ENCODE assay signal across 10 cellular contexts in the genomic region with DNA sequence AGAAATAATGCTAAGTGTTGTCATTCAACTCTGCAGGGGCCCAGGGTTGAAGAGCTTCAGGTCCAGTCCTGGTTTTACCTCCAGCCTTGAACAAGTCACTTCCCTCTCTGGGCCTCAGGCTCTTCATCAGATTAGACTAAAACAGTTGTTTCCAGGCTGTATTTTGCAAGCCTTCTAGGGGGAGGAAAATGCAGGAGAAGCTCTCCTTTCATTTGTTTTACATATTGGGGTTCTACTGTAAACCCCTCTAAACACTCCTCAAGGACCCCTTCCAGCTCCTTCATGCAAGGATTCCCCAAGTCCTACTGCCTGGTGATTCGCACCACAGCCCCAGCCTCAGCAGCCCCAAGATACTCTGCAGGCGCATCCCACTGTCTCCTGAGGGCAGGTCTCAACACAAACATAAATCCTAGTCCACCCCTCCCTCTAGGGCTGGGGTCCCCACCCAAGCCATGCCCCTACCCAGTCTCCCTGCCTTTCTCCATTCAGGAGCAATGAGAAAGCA. TPM values are rescaled to one million over a fixed set of nuclear protein-coding genes. Genes with fewer than 3 reads are reported as not detected.
DNase-seq lines count a peak whose midpoint lies in the region; ATAC-seq, FAIRE-seq and TF ChIP-seq lines count a peak whose summit lies in the region.
"Had no signal": no experiment of that assay in that cellular context is flagged by ENCODE, and none has a peak within 500 bp of the region (broad histone marks: within the 10 kb centered on the region; RNA-seq: fewer than 3 reads in every experiment).

No MANE protein-coding gene starts in this region.

- H3K9me1 ChIP-seq in endothelial cell of umbilical vein (replicated peaks; ENCODE audit: control insufficient read depth, extremely low read depth, insufficient read depth, low read length), result no peaks in the 10 kb centered on the region

- FAIRE-seq in GM12891 (lab: Jason Lieb, UNC) (no peak), endothelial cell of umbilical vein (lab: Jason Lieb, UNC) (no peak)

- H3K4me3 ChIP-seq in endothelial cell of umbilical vein (replicated peaks in 1 of 3; ENCODE audit: insufficient read depth in 1 of 3, low read depth in 1 of 3, low read length in 3 of 3) (no peak overlapping the region), tibial artery (no peak overlapping the region)

- no peaks in the 10 kb centered on the region for H4K20me1 ChIP-seq in endothelial cell of umbilical vein (replicated peaks; ENCODE audit: control insufficient read depth, extremely low read depth, insufficient read depth, low read length)

- H3K4me1 ChIP-seq in endothelial cell of umbilical vein (ENCODE audit: control insufficient read depth, extremely low read depth, insufficient read depth, low read length) (no peaks in the 10 kb centered on the region), tibial artery (no peaks in the 10 kb centered on the region)

- H3K36me3 ChIP-seq in endothelial cell of umbilical vein (ENCODE audit: control insufficient read depth in 2 of 2, extremely low read depth in 1 of 2, insufficient read depth in 2 of 2, low read length in 2 of 2) (no peaks in the 10 kb centered on the region), tibial artery (no peaks in the 10 kb centered on the region)

- H3K9me3 Mint-ChIP-seq in osteocyte (ENCODE audit: unreplicated experiment), result no peaks in the 10 kb centered on the region
- H3K9me3 Mint-ChIP-seq: stimulated activated effector memory CD8-positive, alpha-beta T cell treated with anti-CD3 and anti-CD28 coated beads, Interleukin-12 subunit alpha, Interleukin-12 subunit beta, amount 100 ng/mL, for 72 hours had no signal

- no peak overlapping the region for H3K4me3 Mint-ChIP-seq in osteocyte (ENCODE audit: unreplicated experiment)
- H3K4me3 Mint-ChIP-seq: stimulated activated effector memory CD8-positive, alpha-beta T cell treated with anti-CD3 and anti-CD28 coated beads, Interleukin-12 subunit alpha, Interleukin-12 subunit beta, amount 100 ng/mL, for 72 hours had no signal

- H2AFZ ChIP-seq in endothelial cell of umbilical vein (ENCODE audit: low read depth, low read length), result no peak overlapping the region

- peaks cover 3% of the 10 kb centered on the region for H3K4me1 Mint-ChIP-seq in osteocyte (ENCODE audit: unreplicated experiment)
- H3K4me1 Mint-ChIP-seq: stimulated activated effector memory CD8-positive, alpha-beta T cell treated with anti-CD3 and anti-CD28 coated beads, Interleukin-12 subunit alpha, Interleukin-12 subunit beta, amount 100 ng/mL, for 72 hours had no signal

- intact Hi-C loops in endothelial cell of umbilical vein (cut with micrococcal nuclease), result no loop called here
- intact Hi-C loops in tibial artery (cut with DNase I; ENCODE audit: low total_unique reads), result no loop called here

- TF ChIP-seq POLR2A in GM12891 (IDR thresholded peaks at IDR 0.05; ENCODE audit: low read depth, low read length) (no peak), endothelial cell of umbilical vein (IDR thresholded peaks at IDR 0.05; ENCODE audit: low read depth, low read length) (no peak)

- no peak for DNase-seq in GM12891 (ENCODE audit: insufficient read length, low spot score)
- peak; percentile 59 for DNase-seq in NCI-H82 (lab: John Stamatoyannopoulos, UW)
- peak; percentile 5 for DNase-seq in endothelial cell of umbilical vein (ENCODE audit: low read depth, low spot score)
- DNase-seq in osteocyte (ENCODE audit: extremely low spot score, unreplicated experiment), result peak; percentile 56
- no peak for DNase-seq in GM20000 (ENCODE audit: low spot score)
- DNase-seq in cerebellum (ENCODE audit: low spot score), result no peak
- DNase-seq in tibial artery, result no peak
- DNase-seq: NCI-H1694 had no signal

- dilution Hi-C loops in endothelial cell of umbilical vein (cut with MboI; ENCODE audit: extremely low pct_ligation_motif_present, low sequenced_read_pairs), result no loop called here

- no peak for ATAC-seq in GM19328 (IDR thresholded peaks at IDR 0.05; ENCODE audit: unreplicated experiment)
- ATAC-seq: stimulated activated effector memory CD8-positive, alpha-beta T cell treated with anti-CD3 and anti-CD28 coated beads, Interleukin-12 subunit alpha, Interleukin-12 subunit beta, amount 100 ng/mL, for 72 hours had no signal

- H3K9me3 ChIP-seq in endothelial cell of umbilical vein (replicated peaks; ENCODE audit: control insufficient read depth, insufficient read depth, low read length), result no peaks in the 10 kb centered on the region
- no peaks in the 10 kb centered on the region for H3K9me3 ChIP-seq in tibial artery

- no peaks in the 10 kb centered on the region for H3K36me3 Mint-ChIP-seq in osteocyte (ENCODE audit: unreplicated experiment)
- H3K36me3 Mint-ChIP-seq: stimulated activated effector memory CD8-positive, alpha-beta T cell treated with anti-CD3 and anti-CD28 coated beads, Interleukin-12 subunit alpha, Interleukin-12 subunit beta, amount 100 ng/mL, for 72 hours had no signal

- H3K27me3 Mint-ChIP-seq in osteocyte (ENCODE audit: unreplicated experiment), result peaks cover 33% of the 10 kb centered on the region

- H3K27ac ChIP-seq in endothelial cell of umbilical vein (ENCODE audit: insufficient read depth, low read depth, low read length), result no peak overlapping the region
- no peak overlapping the region for H3K27ac ChIP-seq in tibial artery

- no peaks in the 10 kb centered on the region for H3K79me2 ChIP-seq in endothelial cell of umbilical vein (ENCODE audit: control insufficient read depth, insufficient read depth, low read length)

- no peak overlapping the region for H3K27ac Mint-ChIP-seq in osteocyte (ENCODE audit: unreplicated experiment)

- TF ChIP-seq CTCF in endothelial cell of umbilical vein (IDR thresholded peaks at IDR 0.05; ENCODE audit: extremely low read depth in 1 of 2, insufficient read depth in 1 of 2, low read depth in 1 of 2, low read length in 2 of 2) (no peak), osteocyte (IDR thresholded peaks at IDR 0.05) (no peak), GM20000 (IDR thresholded peaks at IDR 0.05; ENCODE audit: extremely low read depth, missing control alignments) (no peak), tibial artery (IDR thresholded peaks at IDR 0.05) (no peak)

- CTCF ChIA-PET in endothelial cell of umbilical vein (lab: Charles Lee), result interaction anchor here (1.6 kb wide), 2 partner anchors 55 to 70 kb away, joined by 5 to 7 read pairs; no protein-coding TSS in a partner anchor

- H3K4me2 ChIP-seq in endothelial cell of umbilical vein (ENCODE audit: insufficient read depth, low read length), result no peak overlapping the region

- no TSS peak for BruUV-seq in endothelial cell of umbilical vein (replicated peaks; lab: Mats Ljungman, UMichigan)

- H3K9ac ChIP-seq in endothelial cell of umbilical vein (replicated peaks; ENCODE audit: extremely low read depth, insufficient read depth, low read length), result no peak overlapping the region

- POLR2A ChIA-PET in endothelial cell of umbilical vein (lab: Charles Lee), result no interaction called here

- H3K27me3 ChIP-seq in endothelial cell of umbilical vein (ENCODE audit: control insufficient read depth in 2 of 2, insufficient read depth in 2 of 2, low read length in 2 of 2) (peaks cover 3 to 4% of the 10 kb centered on the region in 2 experiments), tibial artery (no peaks in the 10 kb centered on the region)

TF ChIP-seq in GM12891, 5 proteins besides CTCF, POLR2A, EP300 and RAD21:
- peak; percentile 49; the same call in 1 of the 2 replicates for TF ChIP-seq SPI1 (IDR thresholded peaks at IDR 0.05; ENCODE audit: low read depth, low read length)
- TF ChIP-seq POLR2AphosphoS5 (IDR thresholded peaks at IDR 0.05; ENCODE audit: low read depth, low read length), result no peak
- no peak for TF ChIP-seq PAX5 (IDR thresholded peaks at IDR 0.05; ENCODE audit: insufficient read depth, low read length, severe bottlenecking)

TF ChIP-seq in endothelial cell of umbilical vein, 7 proteins besides CTCF, POLR2A, EP300 and RAD21:
- TF ChIP-seq, protein P1, sequence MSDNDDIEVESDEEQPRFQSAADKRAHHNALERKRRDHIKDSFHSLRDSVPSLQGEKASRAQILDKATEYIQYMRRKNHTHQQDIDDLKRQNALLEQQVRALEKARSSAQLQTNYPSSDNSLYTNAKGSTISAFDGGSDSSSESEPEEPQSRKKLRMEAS (IDR thresholded peaks at IDR 0.05; ENCODE audit: insufficient read depth, insufficient read length), result no peak
- no peak for TF ChIP-seq POLR2AphosphoS5 (IDR thresholded peaks at IDR 0.05; ENCODE audit: insufficient read depth, low read depth, low read length)
- no peak for TF ChIP-seq GATA2 (IDR thresholded peaks at IDR 0.05; ENCODE audit: insufficient read depth, insufficient read length, low read depth, low read length)
- TF ChIP-seq EZH2 (IDR thresholded peaks at IDR 0.05; ENCODE audit: borderline replicate concordance, low read depth, low read length, severe bottlenecking), result no peak
- no peak for TF ChIP-seq FOS (IDR thresholded peaks at IDR 0.05; ENCODE audit: borderline replicate concordance, insufficient read depth, low read length)
- no peak for TF ChIP-seq JUN (IDR thresholded peaks at IDR 0.05; ENCODE audit: borderline replicate concordance, insufficient read depth, insufficient read length, low read depth)
- no peak for TF ChIP-seq MYC (IDR thresholded peaks at IDR 0.05; ENCODE audit: low read depth, low read length)

RNA-seq across cellular contexts. Expression of a gene that starts 2.7 kb away (rescaled TPM):
- polyA plus RNA-seq in GM12891 (2012; ENCODE audit: low read depth, missing spikeins), result not detected
- total RNA-seq in endothelial cell of umbilical vein, result not detected in 2 replicates
- polyA plus RNA-seq in endothelial cell of umbilical vein, result not detected in 2 replicates
- not detected in 2 replicates for polyA plus RNA-seq in endothelial cell of umbilical vein (2011; cell fraction: cytosol; rRNA removed)
- polyA plus RNA-seq in endothelial cell of umbilical vein (2011; cell fraction: nucleus; rRNA removed), result not detected in 2 replicates
- not detected in 2 replicates for polyA plus RNA-seq in endothelial cell of umbilical vein (2012)
- polyA minus RNA-seq in endothelial cell of umbilical vein, result not detected in 2 replicates
- not detected for polyA minus RNA-seq in endothelial cell of umbilical vein (2011; cell fraction: cytosol; rRNA and poly(A)+ RNA removed)
- polyA minus RNA-seq in endothelial cell of umbilical vein (2011; cell fraction: nucleus; rRNA and poly(A)+ RNA removed), result not detected in 2 replicates
- total RNA-seq in osteocyte, result not detected in 2 replicates
- total RNA-seq in cerebellum, result 0.18 TPM

RNA-seq across cellular contexts. Expression of a gene that starts 25.9 kb away (rescaled TPM):
- 0.04 TPM for polyA plus RNA-seq in GM12891 (2012; ENCODE audit: low read depth, missing spikeins)
- 0.09 and 0.29 TPM in 2 replicates for total RNA-seq in endothelial cell of umbilical vein
- polyA plus RNA-seq in endothelial cell of umbilical vein, result 0.08 and 0.13 TPM in 2 replicates
- 0.06 TPM in 1 of 2 replicates, not detected in the other for polyA plus RNA-seq in endothelial cell of umbilical vein (2011; cell fraction: cytosol; rRNA removed)
- polyA plus RNA-seq in endothelial cell of umbilical vein (2011; cell fraction: nucleus; rRNA removed), result 0.66 and 0.98 TPM in 2 replicates
- polyA plus RNA-seq in endothelial cell of umbilical vein (2012), result 0.09 TPM in 1 of 2 replicates, not detected in the other
- polyA minus RNA-seq in endothelial cell of umbilical vein, result 0.15 and 0.29 TPM in 2 replicates
- polyA minus RNA-seq in endothelial cell of umbilical vein (2011; cell fraction: cytosol; rRNA and poly(A)+ RNA removed), result not detected
- 0.19 and 0.63 TPM in 2 replicates for polyA minus RNA-seq in endothelial cell of umbilical vein (2011; cell fraction: nucleus; rRNA and poly(A)+ RNA removed)
- 0.16 and 0.27 TPM in 2 replicates for total RNA-seq in osteocyte
- 1.1 TPM for total RNA-seq in cerebellum

Comparison
In these comparisons a context has a peak if more than half of its experiments do, and no peak if none do; other contexts are left out.
1. DNase-seq: peak in NCI-H82 (single experiment), endothelial cell of umbilical vein (single experiment) and osteocyte (single experiment); none in GM12891 (single experiment), GM20000 (single experiment), cerebellum (single experiment) and tibial artery (0 of 2).